Comparison of ENCODE assay signal across 1 cellular context in genomic region chr1:246034630-246035029, GRCh38.
TF ChIP-seq lines count a peak whose summit lies in the region.

No MANE protein-coding gene starts in this region.

TF ChIP-seq in IMR-90, 13 proteins besides CTCF, POLR2A, EP300 and RAD21 (continued from another document):
- no peak for TF ChIP-seq MXI1 (IDR thresholded peaks at IDR 0.05; ENCODE audit: borderline replicate concordance, low read depth, low read length)
- no peak for TF ChIP-seq ELK1 (IDR thresholded peaks at IDR 0.05; ENCODE audit: borderline replicate concordance, low read depth, low read length)
- TF ChIP-seq USF2 (IDR thresholded peaks at IDR 0.05; ENCODE audit: low read depth, low read length) = no peak
- no peak for TF ChIP-seq RFX5 (IDR thresholded peaks at IDR 0.05; ENCODE audit: low read depth, low read length)
- no peak for TF ChIP-seq RCOR1 (IDR thresholded peaks at IDR 0.05; ENCODE audit: insufficient replicate concordance, low read length)
- no peak for TF ChIP-seq SMC3 (IDR thresholded peaks at IDR 0.05; ENCODE audit: low read depth, low read length)
- no peak for TF ChIP-seq FOS (IDR thresholded peaks at IDR 0.05; ENCODE audit: low read depth, low read length)
- TF ChIP-seq CEBPB (IDR thresholded peaks at IDR 0.05; ENCODE audit: low read depth, low read length) = no peak
- no peak for TF ChIP-seq BHLHE40 (IDR thresholded peaks at IDR 0.05; ENCODE audit: low read depth, low read length)
- no peak for TF ChIP-seq MAFK (IDR thresholded peaks at IDR 0.05; ENCODE audit: low read depth, low read length)
TF ChIP-seq in IMR-90: peak in this region for 0.
